In genomic region chr10:85784792-85785191, GRCh38 we compare ENCODE assay signal across 21 cellular contexts.
"Had no signal": no experiment of that assay in that cellular context is flagged by ENCODE, and none has a peak within 500 bp of the region (broad histone marks: within the 10 kb centered on the region; RNA-seq: fewer than 3 reads in every experiment).

No MANE protein-coding gene starts in this region.

- H3K36me3 ChIP-seq: adrenal gland, breast epithelium had no signal

- H3K4me3 ChIP-seq: adrenal gland, breast epithelium, coronary artery, PC-9 had no signal

- H2AFZ ChIP-seq: PC-9 had no signal

- H3K4me2 ChIP-seq: PC-9 had no signal

- ATAC-seq: activated CD4-positive, CD25-positive, alpha-beta regulatory T cell treated with anti-CD3 and anti-CD28 coated beads, Interleukin-2, amount 50 U/mL, for 24 hours; activated CD8-positive, alpha-beta T cell treated with anti-CD3 and anti-CD28 coated beads for 36 hours; activated T-cell treated with anti-CD3 and anti-CD28 coated beads, Interleukin-2, amount 50 U/mL, for 72 hours had no signal

- H3K27me3 ChIP-seq: adrenal gland, breast epithelium had no signal

- DNase-seq: activated CD4-positive, alpha-beta T cell treated with anti-CD3 and anti-CD28 coated beads for 4 hours; activated CD8-positive, alpha-beta memory T cell treated with anti-CD3 and anti-CD28 coated beads, Interleukin-2, amount 50 U/mL, for 4 hours; activated CD8-positive, alpha-beta T cell treated with anti-CD3 and anti-CD28 coated beads for 36 hours; activated naive CD4-positive, alpha-beta T cell treated with anti-CD3 and anti-CD28 coated beads, Interleukin-2, amount 50 U/mL, for 16 hours; activated naive CD8-positive, alpha-beta T cell treated with anti-CD3 and anti-CD28 coated beads, Interleukin-2, amount 10 ng/mL, durations not matched to agents 7 days and 5 days; activated T-cell treated with anti-CD3 and anti-CD28 coated beads, Interleukin-2, amount 50 U/mL, for 72 hours; adrenal gland; anterior cingulate cortex; central memory CD4-positive, alpha-beta T cell; Karpas-422; MM.1S; NCI-H1105; NCI-H1436; NCI-H187 treated with DMSO at 0.1 percent for 48 hours; NCI-H2081 treated with DMSO at 0.1 percent for 48 hours; NCI-H526 treated with DMSO at 0.1 percent for 48 hours; PC-9; SHP77 treated with DMSO at 0.1 percent for 48 hours had no signal

- H3K9me3 ChIP-seq: adrenal gland, breast epithelium had no signal

- H3K27ac ChIP-seq: adrenal gland, breast epithelium, coronary artery, PC-9 had no signal

- H3K4me1 ChIP-seq: adrenal gland, breast epithelium had no signal
